1 cellular context compared by ENCODE assay signal in genomic region chr19:1453525-1454371, GRCh38.
TF ChIP-seq lines count a peak whose summit lies in the region.

No MANE protein-coding gene starts in this region.

TF ChIP-seq in HepG2, 621 proteins besides CTCF, POLR2A, EP300 and RAD21 (continued from another document):
- TF ChIP-seq MTA3 (CRISPR knock-in tag; IDR thresholded peaks at IDR 0.05) (no peak), MEIS1 (CRISPR knock-in tag; IDR thresholded peaks at IDR 0.05; ENCODE audit: borderline replicate concordance) (no peak)
TF ChIP-seq in HepG2: peak in this region for 21.
